In the genomic region with DNA sequence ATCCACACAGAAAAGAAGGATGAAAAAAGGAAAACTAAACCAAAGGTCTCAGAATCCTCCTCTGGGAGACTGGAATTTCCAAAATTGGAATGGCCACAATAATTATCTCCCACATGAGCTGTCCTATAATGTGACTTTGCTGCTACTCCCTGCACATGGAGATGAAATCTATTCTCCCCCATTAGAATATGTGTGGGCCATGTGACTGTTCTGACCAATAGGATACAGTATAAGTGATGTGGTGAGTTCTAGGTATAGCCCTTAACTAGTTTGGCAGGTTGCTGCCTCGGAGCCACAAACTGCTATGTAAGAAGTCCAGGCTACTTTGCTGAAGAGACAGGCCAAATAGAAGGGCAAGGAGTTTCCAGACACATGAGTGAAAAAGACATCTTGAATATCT, we compare ENCODE assay signal across 2 cellular contexts.
TF ChIP-seq lines count a peak whose summit lies in the region.

No MANE protein-coding gene starts in this region.

TF ChIP-seq in A549, 52 proteins besides CTCF, POLR2A, EP300 and RAD21:
- TF ChIP-seq TP53 (CRISPR knock-in tag; IDR thresholded peaks at IDR 0.05) (no peak), USF2 (IDR thresholded peaks at IDR 0.05) (peak; percentile 68)

TF ChIP-seq in endothelial cell of umbilical vein, 7 proteins besides CTCF, POLR2A, EP300 and RAD21:
- TF ChIP-seq EZH2 (IDR thresholded peaks at IDR 0.05; ENCODE audit: borderline replicate concordance, low read depth, low read length, severe bottlenecking) (no peak), JUN (IDR thresholded peaks at IDR 0.05; ENCODE audit: borderline replicate concordance, insufficient read depth, insufficient read length, low read depth) (no peak), GATA2 (IDR thresholded peaks at IDR 0.05; ENCODE audit: insufficient read depth, insufficient read length, low read depth, low read length) (no peak), MAX (IDR thresholded peaks at IDR 0.05; ENCODE audit: insufficient read depth, insufficient read length) (peak; percentile 2)
